In the genomic region with DNA sequence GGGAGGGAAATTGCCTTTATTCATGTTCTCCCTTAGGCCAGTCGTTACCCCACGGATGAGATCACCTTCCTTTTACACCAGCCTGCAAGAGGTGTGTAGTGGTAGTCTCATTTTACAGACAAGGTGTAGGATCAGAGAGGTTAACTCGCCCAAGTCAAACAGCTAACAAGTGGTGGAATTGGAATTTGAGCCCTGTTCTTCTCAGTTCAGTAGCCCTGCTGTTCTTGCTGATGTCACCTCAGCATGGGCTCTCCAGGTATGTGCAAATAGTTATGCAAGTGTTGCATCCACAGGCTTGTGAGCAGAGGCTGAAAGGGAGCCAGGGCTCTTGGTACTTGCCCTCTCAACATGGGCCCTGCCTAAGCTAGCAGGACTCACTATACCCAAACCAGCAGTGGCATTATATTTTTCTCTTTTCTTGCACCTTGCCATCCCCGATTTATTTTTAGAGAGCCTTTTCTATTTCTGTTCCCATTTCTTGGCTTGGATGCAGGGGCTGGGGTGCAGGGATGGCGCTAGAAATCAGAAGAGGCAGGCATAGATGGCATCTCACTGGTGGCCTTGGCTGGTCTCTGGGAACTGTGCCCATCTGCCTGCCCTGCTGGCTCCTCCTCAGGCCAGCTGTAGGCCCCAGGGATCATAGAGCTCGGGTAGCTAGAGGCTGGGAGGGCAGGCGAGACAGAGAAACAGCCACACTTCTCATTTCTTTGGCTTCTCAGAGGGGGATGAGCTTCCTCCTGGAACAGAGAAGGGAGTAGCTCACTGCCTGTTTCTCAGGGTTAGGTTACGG, we compare ENCODE assay signal across 1 cellular context.
TF ChIP-seq lines count a peak whose summit lies in the region.

No MANE protein-coding gene starts in this region.

TF ChIP-seq in HepG2, 621 proteins besides CTCF, POLR2A, EP300 and RAD21 (continued from another document and continues in another):
- TF ChIP-seq, protein P1, sequence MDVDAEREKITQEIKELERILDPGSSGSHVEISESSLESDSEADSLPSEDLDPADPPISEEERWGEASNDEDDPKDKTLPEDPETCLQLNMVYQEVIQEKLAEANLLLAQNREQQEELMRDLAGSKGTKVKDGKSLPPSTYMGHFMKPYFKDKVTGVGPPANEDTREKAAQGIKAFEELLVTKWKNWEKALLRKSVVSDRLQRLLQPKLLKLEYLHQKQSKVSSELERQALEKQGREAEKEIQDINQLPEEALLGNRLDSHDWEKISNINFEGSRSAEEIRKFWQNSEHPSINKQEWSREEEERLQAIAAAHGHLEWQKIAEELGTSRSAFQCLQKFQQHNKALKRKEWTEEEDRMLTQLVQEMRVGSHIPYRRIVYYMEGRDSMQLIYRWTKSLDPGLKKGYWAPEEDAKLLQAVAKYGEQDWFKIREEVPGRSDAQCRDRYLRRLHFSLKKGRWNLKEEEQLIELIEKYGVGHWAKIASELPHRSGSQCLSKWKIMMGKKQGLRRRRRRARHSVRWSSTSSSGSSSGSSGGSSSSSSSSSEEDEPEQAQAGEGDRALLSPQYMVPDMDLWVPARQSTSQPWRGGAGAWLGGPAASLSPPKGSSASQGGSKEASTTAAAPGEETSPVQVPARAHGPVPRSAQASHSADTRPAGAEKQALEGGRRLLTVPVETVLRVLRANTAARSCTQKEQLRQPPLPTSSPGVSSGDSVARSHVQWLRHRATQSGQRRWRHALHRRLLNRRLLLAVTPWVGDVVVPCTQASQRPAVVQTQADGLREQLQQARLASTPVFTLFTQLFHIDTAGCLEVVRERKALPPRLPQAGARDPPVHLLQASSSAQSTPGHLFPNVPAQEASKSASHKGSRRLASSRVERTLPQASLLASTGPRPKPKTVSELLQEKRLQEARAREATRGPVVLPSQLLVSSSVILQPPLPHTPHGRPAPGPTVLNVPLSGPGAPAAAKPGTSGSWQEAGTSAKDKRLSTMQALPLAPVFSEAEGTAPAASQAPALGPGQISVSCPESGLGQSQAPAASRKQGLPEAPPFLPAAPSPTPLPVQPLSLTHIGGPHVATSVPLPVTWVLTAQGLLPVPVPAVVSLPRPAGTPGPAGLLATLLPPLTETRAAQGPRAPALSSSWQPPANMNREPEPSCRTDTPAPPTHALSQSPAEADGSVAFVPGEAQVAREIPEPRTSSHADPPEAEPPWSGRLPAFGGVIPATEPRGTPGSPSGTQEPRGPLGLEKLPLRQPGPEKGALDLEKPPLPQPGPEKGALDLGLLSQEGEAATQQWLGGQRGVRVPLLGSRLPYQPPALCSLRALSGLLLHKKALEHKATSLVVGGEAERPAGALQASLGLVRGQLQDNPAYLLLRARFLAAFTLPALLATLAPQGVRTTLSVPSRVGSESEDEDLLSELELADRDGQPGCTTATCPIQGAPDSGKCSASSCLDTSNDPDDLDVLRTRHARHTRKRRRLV (CRISPR knock-in tag; IDR thresholded peaks at IDR 0.05), result no peak
- TF ChIP-seq ZNF792 (CRISPR knock-in tag; IDR thresholded peaks at IDR 0.05), result peak; percentile 88; the same call in 1 of the 2 replicates
- TF ChIP-seq, protein P2, sequence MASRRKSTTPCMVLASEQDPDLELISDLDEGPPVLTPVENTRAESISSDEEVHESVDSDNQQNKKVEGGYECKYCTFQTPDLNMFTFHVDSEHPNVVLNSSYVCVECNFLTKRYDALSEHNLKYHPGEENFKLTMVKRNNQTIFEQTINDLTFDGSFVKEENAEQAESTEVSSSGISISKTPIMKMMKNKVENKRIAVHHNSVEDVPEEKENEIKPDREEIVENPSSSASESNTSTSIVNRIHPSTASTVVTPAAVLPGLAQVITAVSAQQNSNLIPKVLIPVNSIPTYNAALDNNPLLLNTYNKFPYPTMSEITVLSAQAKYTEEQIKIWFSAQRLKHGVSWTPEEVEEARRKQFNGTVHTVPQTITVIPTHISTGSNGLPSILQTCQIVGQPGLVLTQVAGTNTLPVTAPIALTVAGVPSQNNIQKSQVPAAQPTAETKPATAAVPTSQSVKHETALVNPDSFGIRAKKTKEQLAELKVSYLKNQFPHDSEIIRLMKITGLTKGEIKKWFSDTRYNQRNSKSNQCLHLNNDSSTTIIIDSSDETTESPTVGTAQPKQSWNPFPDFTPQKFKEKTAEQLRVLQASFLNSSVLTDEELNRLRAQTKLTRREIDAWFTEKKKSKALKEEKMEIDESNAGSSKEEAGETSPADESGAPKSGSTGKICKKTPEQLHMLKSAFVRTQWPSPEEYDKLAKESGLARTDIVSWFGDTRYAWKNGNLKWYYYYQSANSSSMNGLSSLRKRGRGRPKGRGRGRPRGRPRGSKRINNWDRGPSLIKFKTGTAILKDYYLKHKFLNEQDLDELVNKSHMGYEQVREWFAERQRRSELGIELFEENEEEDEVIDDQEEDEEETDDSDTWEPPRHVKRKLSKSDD (CRISPR knock-in tag; IDR thresholded peaks at IDR 0.05; ENCODE audit: low read depth), result peak; percentile 92
- TF ChIP-seq, protein P3, sequence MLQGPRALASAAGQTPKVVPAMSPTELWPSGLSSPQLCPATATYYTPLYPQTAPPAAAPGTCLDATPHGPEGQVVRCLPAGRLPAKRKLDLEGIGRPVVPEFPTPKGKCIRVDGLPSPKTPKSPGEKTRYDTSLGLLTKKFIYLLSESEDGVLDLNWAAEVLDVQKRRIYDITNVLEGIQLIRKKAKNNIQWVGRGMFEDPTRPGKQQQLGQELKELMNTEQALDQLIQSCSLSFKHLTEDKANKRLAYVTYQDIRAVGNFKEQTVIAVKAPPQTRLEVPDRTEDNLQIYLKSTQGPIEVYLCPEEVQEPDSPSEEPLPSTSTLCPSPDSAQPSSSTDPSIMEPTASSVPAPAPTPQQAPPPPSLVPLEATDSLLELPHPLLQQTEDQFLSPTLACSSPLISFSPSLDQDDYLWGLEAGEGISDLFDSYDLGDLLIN (CRISPR knock-in tag; IDR thresholded peaks at IDR 0.05; ENCODE audit: borderline replicate concordance), result no peak
- TF ChIP-seq GFI1 (CRISPR knock-in tag; IDR thresholded peaks at IDR 0.05; ENCODE audit: borderline replicate concordance), result no peak
- no peak for TF ChIP-seq REXO4 (CRISPR knock-in tag; IDR thresholded peaks at IDR 0.05; ENCODE audit: borderline replicate concordance)
- no peak for TF ChIP-seq ZNF746 (CRISPR knock-in tag; IDR thresholded peaks at IDR 0.05)
- no peak for TF ChIP-seq PCBP1 (IDR thresholded peaks at IDR 0.05; ENCODE audit: borderline replicate concordance, low read depth, low read length)
- no peak for TF ChIP-seq SMYD3 (CRISPR knock-in tag; IDR thresholded peaks at IDR 0.05)
- no peak for TF ChIP-seq SRSF9 (IDR thresholded peaks at IDR 0.05; ENCODE audit: borderline replicate concordance, insufficient read depth, low read depth, low read length, poor library complexity, severe bottlenecking)
- peak; percentile 91 for TF ChIP-seq SAP130 (CRISPR knock-in tag; IDR thresholded peaks at IDR 0.05; ENCODE audit: low read depth)
- TF ChIP-seq, protein P4, sequence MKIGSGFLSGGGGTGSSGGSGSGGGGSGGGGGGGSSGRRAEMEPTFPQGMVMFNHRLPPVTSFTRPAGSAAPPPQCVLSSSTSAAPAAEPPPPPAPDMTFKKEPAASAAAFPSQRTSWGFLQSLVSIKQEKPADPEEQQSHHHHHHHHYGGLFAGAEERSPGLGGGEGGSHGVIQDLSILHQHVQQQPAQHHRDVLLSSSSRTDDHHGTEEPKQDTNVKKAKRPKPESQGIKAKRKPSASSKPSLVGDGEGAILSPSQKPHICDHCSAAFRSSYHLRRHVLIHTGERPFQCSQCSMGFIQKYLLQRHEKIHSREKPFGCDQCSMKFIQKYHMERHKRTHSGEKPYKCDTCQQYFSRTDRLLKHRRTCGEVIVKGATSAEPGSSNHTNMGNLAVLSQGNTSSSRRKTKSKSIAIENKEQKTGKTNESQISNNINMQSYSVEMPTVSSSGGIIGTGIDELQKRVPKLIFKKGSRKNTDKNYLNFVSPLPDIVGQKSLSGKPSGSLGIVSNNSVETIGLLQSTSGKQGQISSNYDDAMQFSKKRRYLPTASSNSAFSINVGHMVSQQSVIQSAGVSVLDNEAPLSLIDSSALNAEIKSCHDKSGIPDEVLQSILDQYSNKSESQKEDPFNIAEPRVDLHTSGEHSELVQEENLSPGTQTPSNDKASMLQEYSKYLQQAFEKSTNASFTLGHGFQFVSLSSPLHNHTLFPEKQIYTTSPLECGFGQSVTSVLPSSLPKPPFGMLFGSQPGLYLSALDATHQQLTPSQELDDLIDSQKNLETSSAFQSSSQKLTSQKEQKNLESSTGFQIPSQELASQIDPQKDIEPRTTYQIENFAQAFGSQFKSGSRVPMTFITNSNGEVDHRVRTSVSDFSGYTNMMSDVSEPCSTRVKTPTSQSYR (CRISPR knock-in tag; IDR thresholded peaks at IDR 0.05; ENCODE audit: borderline replicate concordance), result peak; percentile 43; the same call in 1 of the 2 replicates
- no peak for TF ChIP-seq RBAK (CRISPR knock-in tag; IDR thresholded peaks at IDR 0.05)
- no peak for TF ChIP-seq DNMT1 (CRISPR knock-in tag; IDR thresholded peaks at IDR 0.05)
- no peak for TF ChIP-seq SP1 (IDR thresholded peaks at IDR 0.05)
- TF ChIP-seq SP1 (CRISPR knock-in tag; IDR thresholded peaks at IDR 0.05), result no peak; the same call in 1 of the 2 replicates
- no peak for TF ChIP-seq IKZF4 (CRISPR knock-in tag; IDR thresholded peaks at IDR 0.05; ENCODE audit: borderline replicate concordance, low read depth, not compliant biosample characterization)
- TF ChIP-seq DDIT3 (CRISPR knock-in tag; IDR thresholded peaks at IDR 0.05), result no peak
- TF ChIP-seq MZF1 (CRISPR knock-in tag; IDR thresholded peaks at IDR 0.05; ENCODE audit: borderline replicate concordance), result no peak
- TF ChIP-seq NPAS2 (CRISPR knock-in tag; IDR thresholded peaks at IDR 0.05; ENCODE audit: borderline replicate concordance), result no peak
- no peak for TF ChIP-seq ZNF547 (CRISPR knock-in tag; IDR thresholded peaks at IDR 0.05)
- no peak for TF ChIP-seq ZNF225 (CRISPR knock-in tag; IDR thresholded peaks at IDR 0.05)
- TF ChIP-seq, protein P5, sequence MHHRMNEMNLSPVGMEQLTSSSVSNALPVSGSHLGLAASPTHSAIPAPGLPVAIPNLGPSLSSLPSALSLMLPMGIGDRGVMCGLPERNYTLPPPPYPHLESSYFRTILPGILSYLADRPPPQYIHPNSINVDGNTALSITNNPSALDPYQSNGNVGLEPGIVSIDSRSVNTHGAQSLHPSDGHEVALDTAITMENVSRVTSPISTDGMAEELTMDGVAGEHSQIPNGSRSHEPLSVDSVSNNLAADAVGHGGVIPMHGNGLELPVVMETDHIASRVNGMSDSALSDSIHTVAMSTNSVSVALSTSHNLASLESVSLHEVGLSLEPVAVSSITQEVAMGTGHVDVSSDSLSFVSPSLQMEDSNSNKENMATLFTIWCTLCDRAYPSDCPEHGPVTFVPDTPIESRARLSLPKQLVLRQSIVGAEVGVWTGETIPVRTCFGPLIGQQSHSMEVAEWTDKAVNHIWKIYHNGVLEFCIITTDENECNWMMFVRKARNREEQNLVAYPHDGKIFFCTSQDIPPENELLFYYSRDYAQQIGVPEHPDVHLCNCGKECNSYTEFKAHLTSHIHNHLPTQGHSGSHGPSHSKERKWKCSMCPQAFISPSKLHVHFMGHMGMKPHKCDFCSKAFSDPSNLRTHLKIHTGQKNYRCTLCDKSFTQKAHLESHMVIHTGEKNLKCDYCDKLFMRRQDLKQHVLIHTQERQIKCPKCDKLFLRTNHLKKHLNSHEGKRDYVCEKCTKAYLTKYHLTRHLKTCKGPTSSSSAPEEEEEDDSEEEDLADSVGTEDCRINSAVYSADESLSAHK (CRISPR knock-in tag; IDR thresholded peaks at IDR 0.05; ENCODE audit: borderline replicate concordance), result no peak
- TF ChIP-seq, protein P6, sequence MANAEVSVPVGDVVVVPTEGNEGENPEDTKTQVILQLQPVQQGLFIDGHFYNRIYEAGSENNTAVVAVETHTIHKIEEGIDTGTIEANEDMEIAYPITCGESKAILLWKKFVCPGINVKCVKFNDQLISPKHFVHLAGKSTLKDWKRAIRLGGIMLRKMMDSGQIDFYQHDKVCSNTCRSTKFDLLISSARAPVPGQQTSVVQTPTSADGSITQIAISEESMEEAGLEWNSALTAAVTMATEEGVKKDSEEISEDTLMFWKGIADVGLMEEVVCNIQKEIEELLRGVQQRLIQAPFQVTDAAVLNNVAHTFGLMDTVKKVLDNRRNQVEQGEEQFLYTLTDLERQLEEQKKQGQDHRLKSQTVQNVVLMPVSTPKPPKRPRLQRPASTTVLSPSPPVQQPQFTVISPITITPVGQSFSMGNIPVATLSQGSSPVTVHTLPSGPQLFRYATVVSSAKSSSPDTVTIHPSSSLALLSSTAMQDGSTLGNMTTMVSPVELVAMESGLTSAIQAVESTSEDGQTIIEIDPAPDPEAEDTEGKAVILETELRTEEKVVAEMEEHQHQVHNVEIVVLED (CRISPR knock-in tag; IDR thresholded peaks at IDR 0.05; ENCODE audit: borderline replicate concordance), result peak; percentile 52; the same call in 1 of the 2 replicates
- no peak for TF ChIP-seq ZNF777 (CRISPR knock-in tag; IDR thresholded peaks at IDR 0.05)
- TF ChIP-seq ZNF569 (CRISPR knock-in tag; IDR thresholded peaks at IDR 0.05; ENCODE audit: borderline replicate concordance), result no peak
- TF ChIP-seq SNRNP70 (IDR thresholded peaks at IDR 0.05; ENCODE audit: low read depth, low read length), result no peak
- TF ChIP-seq ZNF562 (CRISPR knock-in tag; IDR thresholded peaks at IDR 0.05; ENCODE audit: borderline replicate concordance), result no peak
- peak; percentile 88 for TF ChIP-seq ATF7 (IDR thresholded peaks at IDR 0.05)
- TF ChIP-seq ATF7 (CRISPR knock-in tag; IDR thresholded peaks at IDR 0.05), result peak; percentile 94
- peak; percentile 94 for TF ChIP-seq PHF5A (CRISPR knock-in tag; IDR thresholded peaks at IDR 0.05; ENCODE audit: low read depth, unreplicated experiment)
- 0 out of 2 replicates have a peak, but pooled peaks have one; percentile 82 for TF ChIP-seq ZNF510 (CRISPR knock-in tag; IDR thresholded peaks at IDR 0.05; ENCODE audit: low read depth)
- TF ChIP-seq PREB (CRISPR knock-in tag; IDR thresholded peaks at IDR 0.05), result no peak
- TF ChIP-seq JARID2 (CRISPR knock-in tag; IDR thresholded peaks at IDR 0.05; ENCODE audit: insufficient replicate concordance), result peak; percentile 78
- TF ChIP-seq TAF1 (CRISPR knock-in tag; IDR thresholded peaks at IDR 0.05), result no peak
- TF ChIP-seq HMG20A (CRISPR knock-in tag; IDR thresholded peaks at IDR 0.05; ENCODE audit: borderline replicate concordance), result peak; percentile 72; the same call in 1 of the 2 replicates
- no peak for TF ChIP-seq HNRNPK (IDR thresholded peaks at IDR 0.05; ENCODE audit: low read depth, low read length, poor library complexity, severe bottlenecking)
- peak; percentile 73; the same call in 1 of the 2 replicates for TF ChIP-seq ISL2 (CRISPR knock-in tag; IDR thresholded peaks at IDR 0.05)
- peak; percentile 85 for TF ChIP-seq FOXA3 (CRISPR knock-in tag; IDR thresholded peaks at IDR 0.05)
- no peak for TF ChIP-seq ZNF615 (CRISPR knock-in tag; IDR thresholded peaks at IDR 0.05; ENCODE audit: borderline replicate concordance)
- TF ChIP-seq ZMYM4 (CRISPR knock-in tag; IDR thresholded peaks at IDR 0.05), result peak; percentile 75
- TF ChIP-seq HNRNPH1 (optimal IDR thresholded peaks at IDR 0.05; ENCODE audit: low read depth, low read length), result no peak
- no peak for TF ChIP-seq ZNF274 (CRISPR knock-in tag; IDR thresholded peaks at IDR 0.05)
- 0 out of 2 replicates have a peak, but pooled peaks have one; percentile 55 for TF ChIP-seq ZNF567 (CRISPR knock-in tag; IDR thresholded peaks at IDR 0.05; ENCODE audit: borderline replicate concordance)
